Comparison of ENCODE assay signal across 8 cellular contexts in the genomic region with DNA sequence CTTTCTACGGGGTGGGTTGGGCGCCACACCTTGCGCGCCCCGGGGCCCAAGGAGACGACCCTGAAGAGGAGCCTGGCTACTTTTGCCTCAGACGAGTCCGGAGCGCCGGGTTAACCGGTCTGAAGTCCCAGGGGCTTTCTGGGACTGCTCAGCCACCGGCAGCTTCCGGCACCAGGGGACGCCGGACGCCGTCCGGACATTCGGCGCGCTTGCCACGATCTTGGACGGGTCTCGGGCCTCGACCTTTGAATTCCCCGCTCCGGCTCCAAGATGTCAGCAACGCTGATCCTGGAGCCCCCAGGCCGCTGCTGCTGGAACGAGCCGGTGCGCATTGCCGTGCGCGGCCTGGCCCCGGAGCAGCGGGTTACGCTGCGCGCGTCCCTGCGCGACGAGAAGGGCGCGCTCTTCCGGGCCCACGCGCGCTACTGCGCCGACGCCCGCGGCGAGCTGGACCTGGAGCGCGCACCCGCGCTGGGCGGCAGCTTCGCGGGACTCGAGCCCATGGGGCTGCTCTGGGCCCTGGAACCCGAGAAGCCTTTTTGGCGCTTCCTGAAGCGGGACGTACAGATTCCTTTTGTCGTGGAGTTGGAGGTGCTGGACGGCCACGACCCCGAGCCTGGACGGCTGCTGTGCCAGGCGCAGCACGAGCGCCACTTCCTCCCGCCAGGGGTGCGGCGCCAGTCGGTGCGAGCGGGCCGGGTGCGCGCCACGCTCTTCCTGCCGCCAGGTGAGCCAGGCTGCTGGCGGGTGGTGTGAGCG. TPM values are rescaled to one million over a fixed set of nuclear protein-coding genes. Genes with fewer than 3 reads are reported as not detected.
DNase-seq lines count a peak whose midpoint lies in the region; FAIRE-seq and TF ChIP-seq lines count a peak whose summit lies in the region.

A gene with protein sequence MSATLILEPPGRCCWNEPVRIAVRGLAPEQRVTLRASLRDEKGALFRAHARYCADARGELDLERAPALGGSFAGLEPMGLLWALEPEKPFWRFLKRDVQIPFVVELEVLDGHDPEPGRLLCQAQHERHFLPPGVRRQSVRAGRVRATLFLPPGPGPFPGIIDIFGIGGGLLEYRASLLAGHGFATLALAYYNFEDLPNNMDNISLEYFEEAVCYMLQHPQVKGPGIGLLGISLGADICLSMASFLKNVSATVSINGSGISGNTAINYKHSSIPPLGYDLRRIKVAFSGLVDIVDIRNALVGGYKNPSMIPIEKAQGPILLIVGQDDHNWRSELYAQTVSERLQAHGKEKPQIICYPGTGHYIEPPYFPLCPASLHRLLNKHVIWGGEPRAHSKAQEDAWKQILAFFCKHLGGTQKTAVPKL (plus strand): TSS at position 184 of the 759 bp plus-strand sequence. CDS start 87 bp downstream, at position 271.

- DNase-seq in Ammon's horn (ENCODE audit: low spot score) (peak; percentile 9), GM19239 (ENCODE audit: insufficient read length, low spot score) (peak; percentile 76), NCI-H460 (ENCODE audit: extremely low read depth, low read depth) (peak; percentile 15), fibroblast of the aortic adventitia (ENCODE audit: low read depth) (peak; percentile 23), neuronal stem cell (ENCODE audit: low spot score) (no peak), vagina (ENCODE audit: extremely low spot score in 2 of 2) (no peak), GOT3 (lab: John Stamatoyannopoulos, UW) (no peak)
- DNase-seq in activated T-cell treated with anti-CD3 and anti-CD28 coated beads, Interleukin-2, amount 50 U/mL, for 48 hours: peak; percentile 50 to 67

- no peak within 1 kb of the TSS for H3K14ac ChIP-seq in neuronal stem cell (ENCODE audit: low read length)

- no peak within 1 kb of the TSS for H2BK120ac ChIP-seq in neuronal stem cell (ENCODE audit: low read depth, low read length)

- H3K36me3 ChIP-seq in neuronal stem cell (replicated peaks in 1 of 2; ENCODE audit: control insufficient read depth in 2 of 2, insufficient read depth in 2 of 2, low read length in 2 of 2) (no peaks in the 10 kb centered on the region), vagina (no peaks in the 10 kb centered on the region)

- no peak within 1 kb of the TSS for H4K91ac ChIP-seq in neuronal stem cell (ENCODE audit: low read depth, low read length, poor library complexity)

- H3K4me1 ChIP-seq in neuronal stem cell (ENCODE audit: control insufficient read depth in 2 of 2, insufficient read depth in 1 of 2, low read depth in 1 of 2, low read length in 2 of 2) (no peaks in the 10 kb centered on the region), vagina (peaks cover 5% of the 10 kb centered on the region)

- peaks cover 0 to 12% (median 3%) of the 10 kb centered on the region in 3 experiments for H3K27me3 ChIP-seq in neuronal stem cell (ENCODE audit: control insufficient read depth in 3 of 3, insufficient read depth in 3 of 3, low read depth in 1 of 3, low read length in 3 of 3)
- H3K27me3 ChIP-seq in vagina: no peaks in the 10 kb centered on the region

- TF ChIP-seq CTCF in fibroblast of the aortic adventitia (IDR thresholded peaks at IDR 0.05; ENCODE audit: insufficient read depth, low read length) (no peak), vagina (IDR thresholded peaks at IDR 0.05) (no peak)

- intact Hi-C loops in vagina (cut with DNase I): no loop called here

- no peak within 1 kb of the TSS for H2BK12ac ChIP-seq in neuronal stem cell (ENCODE audit: low read length)

- H2AFZ ChIP-seq in neuronal stem cell (ENCODE audit: low read length): no peak within 1 kb of the TSS

- H3K4me3 ChIP-seq in fibroblast of the aortic adventitia (ENCODE audit: low read depth, low read length) (peak within 1 kb of the TSS; percentile 58), neuronal stem cell (ENCODE audit: low read length in 2 of 2) (peak within 1 kb of the TSS in 1 of 2 donors; percentile 80), vagina (peak within 1 kb of the TSS; percentile 59 to 66)

- H2BK15ac ChIP-seq in neuronal stem cell (ENCODE audit: low read length): peak within 1 kb of the TSS; percentile 94

- H3K18ac ChIP-seq in neuronal stem cell (ENCODE audit: low read length): peak within 1 kb of the TSS; percentile 64

- H3K9ac ChIP-seq in neuronal stem cell (ENCODE audit: low read depth, low read length, poor library complexity): no peak within 1 kb of the TSS

- H3K4ac ChIP-seq in neuronal stem cell (ENCODE audit: low read length): no peak within 1 kb of the TSS

- H4K8ac ChIP-seq in neuronal stem cell (ENCODE audit: low read depth, low read length): no peak within 1 kb of the TSS

- H2AK5ac ChIP-seq in neuronal stem cell (ENCODE audit: low read depth, low read length): no peak within 1 kb of the TSS

- peak; percentile 75 for FAIRE-seq in GM19239 (lab: Jason Lieb, UNC)

- H2BK5ac ChIP-seq in neuronal stem cell (ENCODE audit: low read length): no peak within 1 kb of the TSS

- H3K79me1 ChIP-seq in neuronal stem cell (ENCODE audit: low read depth, low read length): no peaks in the 10 kb centered on the region

- no peak within 1 kb of the TSS for H3K23ac ChIP-seq in neuronal stem cell (ENCODE audit: low read depth, low read length, poor library complexity)

- no peak within 1 kb of the TSS for H3K27ac ChIP-seq in neuronal stem cell (replicated peaks; ENCODE audit: low read length)
- no peak within 1 kb of the TSS for H3K27ac ChIP-seq in vagina

- peak within 1 kb of the TSS; percentile 52 for H3K4me2 ChIP-seq in neuronal stem cell (ENCODE audit: insufficient read depth, low read length, poor library complexity, severe bottlenecking)

- no CpG with 5 or more reads among the region's 89 CpGs for WGBS in neuronal stem cell (ENCODE audit: extremely low coverage in 2 of 2, insufficient read length in 2 of 2, insufficient replicate concordance in 1 of 2), 2 donors

- TF ChIP-seq POLR2A in vagina (IDR thresholded peaks at IDR 0.05): no peak

- H3K9me3 ChIP-seq in neuronal stem cell (replicated peaks in 1 of 2; ENCODE audit: control insufficient read depth in 2 of 2, insufficient read depth in 1 of 2, low read depth in 1 of 2, low read length in 2 of 2) (no peaks in the 10 kb centered on the region), vagina (no peaks in the 10 kb centered on the region)

RNA-seq across cellular contexts. Expression of the gene that starts here (rescaled TPM):
- 3.6 and 4.9 TPM in 2 replicates for total RNA-seq in NCI-H460 (2014; rRNA removed; shearing (Covaris generic))
- polyA plus RNA-seq in NCI-H460 (2014; cell fraction: nucleus; rRNA removed): 2.3 and 4.2 TPM in 2 replicates
- total RNA-seq in fibroblast of the aortic adventitia (ENCODE audit: low replicate concordance): 0.72 TPM in 1 of 2 replicates, not detected in the other
- 0.20 TPM for polyA plus RNA-seq in neuronal stem cell (2013, experiment 1 of 2)
- polyA plus RNA-seq in neuronal stem cell (2013, experiment 2 of 2): 0.10 TPM
- total RNA-seq in vagina: 0.49 TPM

Comparison
In these comparisons a context has a peak if more than half of its experiments do, and no peak if none do; other contexts are left out.
1. Peak in DNase-seq and H3K4me3 ChIP-seq in fibroblast of the aortic adventitia; RNA of the gene not detected or under 1 TPM.
2. DNase-seq: peak in Ammon's horn (single experiment), GM19239 (single experiment), NCI-H460 (single experiment) and activated T-cell treated with anti-CD3 and anti-CD28 coated beads, Interleukin-2, amount 50 U/mL, for 48 hours (2 of 2); none in neuronal stem cell (single experiment), vagina (0 of 2) and GOT3 (single experiment).